ENCODE assay signal across 23 cellular contexts in the genomic region with DNA sequence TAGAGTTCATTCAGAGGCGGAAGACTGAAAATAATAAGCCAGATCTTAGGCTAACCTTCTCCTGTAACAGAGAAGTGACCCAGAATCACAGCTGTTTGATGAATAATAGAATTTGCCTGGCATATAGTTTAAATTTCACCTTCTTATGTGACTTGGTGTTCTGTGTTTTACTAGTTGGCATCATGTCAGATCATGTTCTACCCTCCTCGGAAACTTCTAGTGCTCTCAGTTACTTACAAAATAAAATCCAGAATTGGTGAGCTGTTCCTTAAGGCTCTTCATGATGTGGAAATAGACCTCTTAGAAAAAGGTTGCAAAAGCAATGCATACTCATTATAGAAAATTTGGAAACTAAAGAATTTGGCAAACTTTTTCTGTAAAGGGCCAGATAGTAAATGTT.
"Had no signal": no experiment of that assay in that cellular context is flagged by ENCODE, and none has a peak within 500 bp of the region (broad histone marks: within the 10 kb centered on the region; RNA-seq: fewer than 3 reads in every experiment).

No MANE protein-coding gene starts in this region.

- H3K27ac ChIP-seq: dorsolateral prefrontal cortex, foreskin keratinocyte, neural progenitor cell, parathyroid adenoma, right atrium auricular region, transverse colon had no signal

- H3K4me1 ChIP-seq: foreskin keratinocyte, right atrium auricular region, transverse colon had no signal

- H3K9me3 ChIP-seq: mucosa of descending colon, right atrium auricular region, transverse colon had no signal

- H3K4me2 ChIP-seq: neural progenitor cell had no signal

- DNase-seq: dorsolateral prefrontal cortex; effector CD4-positive, alpha-beta T cell; foreskin keratinocyte; glutamatergic neuron; hypothalamus; immature natural killer cell; islet precursor cell; kidney glomerular epithelial cell; left colon; mesenchymal stem cell; mucosa of descending colon; naive B cell; stimulated activated CD4-positive, alpha-beta T cell treated with anti-CD3 and anti-CD28 coated beads, Interleukin-2, amount 100 ng/mL, for 24 hours; stimulated activated CD4-positive, alpha-beta T cell treated with anti-CD3 and anti-CD28 coated beads, Interleukin-4, amount 100 ng/mL, for 24 hours; stimulated activated naive CD4-positive, alpha-beta T cell treated with Interleukin-2 at 50 U/mL for 16 hours; transverse colon had no signal

- ATAC-seq: foreskin keratinocyte; left colon; mucosa of descending colon; natural killer cell treated with Interleukin-12 subunit alpha and Interleukin-12 subunit beta and Interleukin-15 and Interleukin-18, amount 100 ng/mL, for 72 hours; sciatic nerve; stimulated activated effector memory CD8-positive, alpha-beta T cell treated with anti-CD3 and anti-CD28 coated beads, Interleukin-12 subunit alpha, Interleukin-12 subunit beta, amount 100 ng/mL, for 72 hours had no signal

- H3K27me3 ChIP-seq: foreskin keratinocyte, neural progenitor cell, right atrium auricular region, transverse colon had no signal

- H3K36me3 ChIP-seq: neural progenitor cell, right atrium auricular region, transverse colon had no signal

- H3K4me3 ChIP-seq: dorsolateral prefrontal cortex, mucosa of descending colon, neural progenitor cell, right atrium auricular region, transverse colon had no signal

- FAIRE-seq: colon had no signal
